In the genomic region with DNA sequence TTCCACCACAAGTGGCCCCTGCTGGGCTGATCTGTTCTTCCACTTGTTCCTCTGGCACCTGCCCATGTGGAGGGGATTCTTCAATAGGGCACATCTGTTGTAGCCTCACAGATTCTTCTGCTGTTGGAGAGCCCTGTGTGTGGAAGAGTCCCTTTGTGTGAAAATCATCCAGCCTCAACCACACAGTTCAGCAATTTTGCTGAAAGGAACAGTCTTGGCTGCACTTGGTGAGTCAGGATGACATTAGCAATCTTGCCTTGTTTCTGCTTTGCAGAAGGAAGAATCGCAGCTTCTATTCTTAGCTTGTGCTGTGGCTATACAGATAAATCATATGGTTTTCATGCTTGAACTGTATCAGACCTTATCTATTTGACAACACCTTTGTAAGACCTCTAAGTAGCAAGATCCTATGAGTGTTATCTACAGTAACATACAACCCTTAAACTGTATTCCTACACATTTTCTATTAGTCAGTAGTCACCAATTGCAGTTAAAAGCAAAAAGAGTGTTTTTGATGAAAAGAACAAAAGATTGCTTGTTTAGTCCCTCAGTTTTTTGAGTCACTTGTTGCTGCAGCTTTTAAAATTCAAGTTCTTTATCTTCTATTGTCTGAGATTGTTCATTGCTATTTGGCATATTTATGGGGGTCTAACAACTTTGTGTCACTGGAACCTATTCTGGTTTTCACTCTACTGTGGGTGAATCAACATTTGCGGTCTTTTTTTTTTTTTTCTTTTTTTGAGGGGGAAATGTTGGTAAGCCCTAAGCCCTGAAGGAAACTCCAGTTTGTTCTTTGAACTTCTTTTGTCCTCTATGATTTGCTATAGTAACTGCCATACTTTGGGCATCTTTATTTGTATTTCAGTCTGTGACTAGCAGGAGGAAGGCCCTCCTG, we compare ENCODE assay signal across 21 cellular contexts.
DNase-seq lines count a peak whose midpoint lies in the region; ATAC-seq, FAIRE-seq and TF ChIP-seq lines count a peak whose summit lies in the region.
"Had no signal": no experiment of that assay in that cellular context is flagged by ENCODE, and none has a peak within 500 bp of the region (broad histone marks: within the 10 kb centered on the region; RNA-seq: fewer than 3 reads in every experiment).

No MANE protein-coding gene starts in this region.

- peak; percentile 99 for FAIRE-seq in K562 (lab: Jason Lieb, UNC)
- FAIRE-seq in keratinocyte (lab: Jason Lieb, UNC): peak; percentile 97
- FAIRE-seq in urothelium cell line (lab: Jason Lieb, UNC): peak; percentile 9
- FAIRE-seq: A204.1, endometrium, kidney had no signal

- H3K4me3 ChIP-seq in K562 (no peak overlapping the region), keratinocyte (ENCODE audit: control insufficient read depth in 2 of 3, extremely low read depth in 1 of 3, insufficient read depth in 2 of 3, low read depth in 1 of 3, low read length in 3 of 3) (no peak overlapping the region)
- H3K4me3 ChIP-seq: tibial nerve had no signal

- H3K36me3 ChIP-seq in K562 (ENCODE audit: control insufficient read depth, insufficient read depth, low read length) (no peaks in the 10 kb centered on the region), keratinocyte (ENCODE audit: control insufficient read depth in 2 of 2, extremely low read depth in 1 of 2, insufficient read depth in 2 of 2, low read length in 2 of 2) (no peaks in the 10 kb centered on the region)
- H3K36me3 ChIP-seq: tibial nerve had no signal

- H3K79me2 ChIP-seq in K562 (ENCODE audit: control insufficient read depth, insufficient read depth, low read length) (no peaks in the 10 kb centered on the region), keratinocyte (ENCODE audit: control insufficient read depth, insufficient read depth, low read length) (no peaks in the 10 kb centered on the region)

- H3K9me1 ChIP-seq in K562 (ENCODE audit: control insufficient read depth, insufficient read depth, low read length) (no peaks in the 10 kb centered on the region), keratinocyte (ENCODE audit: control insufficient read depth, extremely low read depth, insufficient read depth, low read length) (no peaks in the 10 kb centered on the region)

- H3K9me3 ChIP-seq in K562 (replicated peaks; ENCODE audit: control insufficient read depth, insufficient read depth, low read depth, low read length) (no peaks in the 10 kb centered on the region), keratinocyte (ENCODE audit: control insufficient read depth, low read depth, low read length) (no peaks in the 10 kb centered on the region)

- H3K9ac ChIP-seq in K562 (ENCODE audit: insufficient read depth in 1 of 2, low read depth in 2 of 2, low read length in 2 of 2) (peak overlapping the region; percentile 18 to 60; a peak in 3 of 4 replicates), keratinocyte (ENCODE audit: control insufficient read depth, extremely low read depth, insufficient read depth, low read length) (no peak overlapping the region)

- TF ChIP-seq RAD21 in K562 (CRISPR knock-in tag; conservative IDR thresholded peaks at IDR 0.05 in 1 of 2, IDR thresholded peaks at IDR 0.05 in 1 of 2): peak; percentile 35 to 56

- in situ Hi-C loops in K562 (cut with MboI): no loop called here

- dilution Hi-C loops in keratinocyte (cut with MboI; ENCODE audit: extremely low pct_ligation_motif_present, low sequenced_read_pairs): no loop called here

- H3K4me2 ChIP-seq in K562 (ENCODE audit: insufficient read depth, low read length) (peak overlapping the region; percentile 62), keratinocyte (ENCODE audit: control insufficient read depth, extremely low read depth, insufficient read depth, low read depth, low read length) (no peak overlapping the region)

- H3K27ac ChIP-seq in K562 (ENCODE audit: extremely low read depth, low read depth, low read length): peak overlapping the region; percentile 93
- H3K27ac ChIP-seq in keratinocyte (ENCODE audit: control insufficient read depth, insufficient read depth, low read length): no peak overlapping the region
- H3K27ac ChIP-seq: RWPE1 had no signal

- intact Hi-C loops in K562 (cut with micrococcal nuclease): loop anchor here (2.0 to 5.0 kb wide), 3 partner anchors 57 to 117 kb away; no protein-coding TSS in a partner anchor

- 0% methylated on average over 2 of the region's 2 CpGs for WGBS in K562 (ENCODE audit: insufficient coverage, low coverage, missing lambda C conversion rate)

- peak; percentile 100 for TF ChIP-seq EP300 in K562 (IDR thresholded peaks at IDR 0.05; ENCODE audit: low read length)

- H3K4me1 ChIP-seq in K562 (replicated peaks in 1 of 2; ENCODE audit: control insufficient read depth in 2 of 2, insufficient read depth in 2 of 2, low read length in 2 of 2) (peaks cover 7 to 53% of the 10 kb centered on the region in 2 experiments), keratinocyte (ENCODE audit: control insufficient read depth, extremely low read depth, insufficient read depth, low read length) (peaks cover 9% of the 10 kb centered on the region)

- peak; percentile 46 for DNase-seq in NCI-H2171 treated with DMSO at 0.1 percent for 48 hours (lab: John Stamatoyannopoulos, UW)
- DNase-seq in NCI-H2171 (lab: John Stamatoyannopoulos, UW): no peak
- peak; percentile 86 to 94 (median 88) for DNase-seq in K562 (ENCODE audit: extremely low read depth in 1 of 4, low spot score in 3 of 4)
- no peak for DNase-seq in keratinocyte (ENCODE audit: low read depth, low spot score)
- DNase-seq in urothelium cell line (ENCODE audit: low spot score): no peak
- DNase-seq in stimulated activated CD4-positive, alpha-beta T cell treated with anti-CD3 and anti-CD28 coated beads, Interleukin-4, amount 100 ng/mL, for 4 hours: no peak
- DNase-seq in stimulated activated CD4-positive, alpha-beta T cell treated with anti-CD3 and anti-CD28 coated beads, Interleukin-12 subunit alpha, Interleukin-12 subunit beta, amount 100 ng/mL, for 4 hours: no peak
- no peak for DNase-seq in RKO (ENCODE audit: low spot score)
- DNase-seq: activated CD8-positive, alpha-beta memory T cell treated with anti-CD3 and anti-CD28 coated beads for 24 hours; activated naive CD8-positive, alpha-beta T cell treated with anti-CD3 and anti-CD28 coated beads, Interleukin-2, amount 50 U/mL, for 24 hours; IMR-90; kidney; NCI-H1048; occipital lobe; stimulated activated CD4-positive, alpha-beta T cell treated with anti-CD3 and anti-CD28 coated beads, Interleukin-4, amount 100 ng/mL, for 1 hour; stimulated activated CD8-positive, alpha-beta memory T cell treated with anti-CD3 and anti-CD28 coated beads, Interleukin-4, amount 100 ng/mL, for 48 hours had no signal

- no TSS peak for BruUV-seq in K562 (replicated peaks; lab: Mats Ljungman, UMichigan)

- peak; percentile 97 for ATAC-seq in K562
- ATAC-seq: activated naive CD8-positive, alpha-beta T cell treated with anti-CD3 and anti-CD28 coated beads, Interleukin-2, amount 50 U/mL, for 24 hours; WTC11 had no signal

- POLR2A ChIA-PET in K562 (lab: Yijun Ruan, JAX): interaction anchor here (0.6 to 1.9 kb wide), 8 partner anchors 10 to 1111 kb away, joined by 3 to 12 read pairs (median 4); no protein-coding TSS in a partner anchor

- H2AFZ ChIP-seq in K562 (ENCODE audit: low read depth, low read length) (peak overlapping the region; percentile 69), keratinocyte (ENCODE audit: control insufficient read depth, low read length) (peak overlapping the region; percentile 25)

- TF ChIP-seq POLR2A in K562 (conservative IDR thresholded peaks at IDR 0.05): no peak; the same call in 1 of the 2 replicates

- TF ChIP-seq CTCF in K562 (IDR thresholded peaks at IDR 0.05 in 2 of 3, conservative IDR thresholded peaks at IDR 0.05 in 1 of 3; ENCODE audit: insufficient read depth in 2 of 3, low read depth in 1 of 3, low read length in 3 of 3) (0 out of 6 replicates have a peak, but pooled peaks of 1 of the 3 experiments have one; percentile 2), keratinocyte (optimal IDR thresholded peaks at IDR 0.05 in 1 of 3, IDR thresholded peaks at IDR 0.05 in 1 of 3, conservative IDR thresholded peaks at IDR 0.05 in 1 of 3; ENCODE audit: extremely low read depth in 1 of 3, insufficient read depth in 2 of 3, low read length in 3 of 3) (no peak)

- H3K27me3 ChIP-seq in K562 (ENCODE audit: control insufficient read depth in 2 of 2, insufficient read depth in 2 of 2, low read length in 2 of 2) (no peaks in the 10 kb centered on the region), keratinocyte (ENCODE audit: control insufficient read depth, extremely low read depth, insufficient read depth, low read length) (no peaks in the 10 kb centered on the region)
- H3K27me3 ChIP-seq: tibial nerve had no signal

- H4K20me1 ChIP-seq in K562 (replicated peaks; ENCODE audit: control insufficient read depth, insufficient read depth, low read length): no peaks in the 10 kb centered on the region
- H4K20me1 ChIP-seq in keratinocyte (ENCODE audit: control insufficient read depth, extremely low read depth, insufficient read depth, low read length): no peaks in the 10 kb centered on the region

- CTCF ChIA-PET in K562 (lab: Yijun Ruan, JAX; ENCODE audit: low intra/inter-chr PET ratio): no interaction called here

TF ChIP-seq in K562, 482 proteins besides CTCF, POLR2A, EP300 and RAD21 (continues in another document):
- peak in 1 of 2 experiments; percentile 94; a peak in 2 of 4 replicates for TF ChIP-seq ZNF639 (CRISPR knock-in tag; conservative IDR thresholded peaks at IDR 0.05 in 1 of 2, IDR thresholded peaks at IDR 0.05 in 1 of 2)
- TF ChIP-seq SIRT6 (IDR thresholded peaks at IDR 0.05; ENCODE audit: low read depth, low read length): no peak

Comparison
In these comparisons a context has a peak if more than half of its experiments do, and no peak if none do; other contexts are left out.
1. DNase-seq: peak in NCI-H2171 treated with DMSO at 0.1 percent for 48 hours (single experiment) and K562 (4 of 4); none in NCI-H2171 (single experiment), keratinocyte (single experiment), urothelium cell line (single experiment), stimulated activated CD4-positive, alpha-beta T cell treated with anti-CD3 and anti-CD28 coated beads, Interleukin-4, amount 100 ng/mL, for 4 hours (0 of 2), stimulated activated CD4-positive, alpha-beta T cell treated with anti-CD3 and anti-CD28 coated beads, Interleukin-12 subunit alpha, Interleukin-12 subunit beta, amount 100 ng/mL, for 4 hours (single experiment) and RKO (single experiment).